ENCODE assay signal across 26 cellular contexts in genomic region chr14:97217094-97217885, GRCh38.
A peak's percentile ranks its signal among the peaks of the same experiment; 100 is the strongest.
DNase-seq lines count a peak whose midpoint lies in the region; ATAC-seq and TF ChIP-seq lines count a peak whose summit lies in the region.
"Had no signal": no experiment of that assay in that cellular context is flagged by ENCODE, and none has a peak within 500 bp of the region (broad histone marks: within the 10 kb centered on the region; RNA-seq: fewer than 3 reads in every experiment).

No MANE protein-coding gene starts in this region.

- H3K27me3 ChIP-seq in CD4-positive, alpha-beta memory T cell (ENCODE audit: insufficient read depth, low read length), result peaks cover 12% of the 10 kb centered on the region
- peaks cover 14% of the 10 kb centered on the region for H3K27me3 ChIP-seq in H7 (ENCODE audit: control insufficient read depth, insufficient read depth, low read length)
- peaks cover 65% of the 10 kb centered on the region for H3K27me3 ChIP-seq in hepatocyte
- H3K27me3 ChIP-seq: vagina had no signal

- H3K27ac ChIP-seq in CD4-positive, alpha-beta memory T cell (ENCODE audit: low read depth, low read length), result no peak overlapping the region
- H3K27ac ChIP-seq in hepatocyte, result no peak overlapping the region
- H3K27ac ChIP-seq: heart left ventricle, KMS-11, left ventricle myocardium inferior, neural progenitor cell, prostate gland, vagina had no signal

- DNase-seq in CD4-positive, alpha-beta memory T cell, result no peak
- DNase-seq in H7 (peak; percentile 35), neural crest cell (ENCODE audit: low read depth, low spot score) (no peak), hepatocyte (ENCODE audit: low spot score) (no peak), COLO829 (ENCODE audit: low spot score) (no peak)
- DNase-seq in effector memory CD8-positive, alpha-beta T cell, result no peak
- DNase-seq: activated CD8-positive, alpha-beta memory T cell treated with anti-CD3 and anti-CD28 coated beads, Interleukin-2, amount 10 ng/mL, durations not matched to agents 7 days and 5 days; activated effector memory CD4-positive, alpha-beta T cell treated with anti-CD3 and anti-CD28 coated beads, Interleukin-2, amount 50 U/mL, for 16 hours; amygdala; DMS79; heart left ventricle; left ventricle myocardium inferior; midbrain; MV-4-11; NCI-H1694; NCI-H69; stimulated activated CD4-positive, alpha-beta T cell treated with anti-CD3 and anti-CD28 coated beads, Interleukin-1b, Interleukin-23, amount 100 ng/mL, for 48 hours had no signal

- H2AFZ ChIP-seq in hepatocyte, result no peak overlapping the region

- no peak overlapping the region for H3K4me2 ChIP-seq in hepatocyte
- H3K4me2 ChIP-seq: KMS-11 had no signal

- H3K27ac Mint-ChIP-seq in CD4-positive, alpha-beta memory T cell, result peak overlapping the region in 2 of 7 donors; percentile 30 to 50
- peak overlapping the region; percentile 36 to 85 for H3K27ac Mint-ChIP-seq in effector memory CD8-positive, alpha-beta T cell
- H3K27ac Mint-ChIP-seq in neural crest cell (ENCODE audit: unreplicated experiment), result no peak overlapping the region
- H3K27ac Mint-ChIP-seq: activated CD8-positive, alpha-beta memory T cell treated with anti-CD3 and anti-CD28 coated beads, Interleukin-2, amount 10 ng/mL, durations not matched to agents 7 days and 5 days; dendritic cell treated with granulocyte-macrophage colony-stimulating factor and Interleukin-4, amounts not matched to agents 40 ng/mL and 50 ng/mL, for 4 days; neural progenitor cell; stimulated activated memory B cell treated with anti-CD40 and anti-IgM and Interleukin-4, amounts not matched to agents 10 μg/mL and 1 μg/mL and 100 μg/mL, for 72 hours had no signal

- CTCF ChIA-PET in CD4-positive, alpha-beta memory T cell (lab: Charles Lee; ENCODE audit: partially characterized antibody), result interaction anchor here (0.8 to 1.2 kb wide), 2 partner anchors 16 to 82 kb away, joined by 3 read pairs; no protein-coding TSS in a partner anchor

- no peaks in the 10 kb centered on the region for H4K20me1 ChIP-seq in hepatocyte (ENCODE audit: insufficient read depth, poor library complexity, severe bottlenecking)

- WGBS in hepatocyte (ENCODE audit: low lambda C conversion rate, missing lambda C conversion rate), result 68% methylated on average over 12 of the region's 12 CpGs

- H3K4me3 Mint-ChIP-seq in CD4-positive, alpha-beta memory T cell, result peak overlapping the region in 7 of 8 donors; percentile 44 to 84 (median 75)
- no peak overlapping the region for H3K4me3 Mint-ChIP-seq in effector memory CD8-positive, alpha-beta T cell
- H3K4me3 Mint-ChIP-seq in neural crest cell, result peak overlapping the region; percentile 81
- H3K4me3 Mint-ChIP-seq: activated CD8-positive, alpha-beta memory T cell treated with anti-CD3 and anti-CD28 coated beads, Interleukin-2, amount 10 ng/mL, durations not matched to agents 7 days and 5 days; dendritic cell treated with granulocyte-macrophage colony-stimulating factor and Interleukin-4, amounts not matched to agents 40 ng/mL and 50 ng/mL, for 4 days; stimulated activated memory B cell treated with anti-CD40 and anti-IgM and Interleukin-4, amounts not matched to agents 10 μg/mL and 1 μg/mL and 100 μg/mL, for 72 hours had no signal

- POLR2A ChIA-PET in CD4-positive, alpha-beta memory T cell (lab: Charles Lee; ENCODE audit: partially characterized antibody), result interaction anchor here (0.7 kb wide), 1 partner anchor 1977 kb away, joined by 3 read pairs; no protein-coding TSS in a partner anchor

- no peak for ATAC-seq in effector memory CD8-positive, alpha-beta T cell (replicated peaks)
- no peak for ATAC-seq in HG03159 (IDR thresholded peaks at IDR 0.05; ENCODE audit: unreplicated experiment)
- ATAC-seq: activated CD4-positive, CD25-positive, alpha-beta regulatory T cell treated with anti-CD3 and anti-CD28 coated beads, Interleukin-2, amount 50 U/mL, for 24 hours; activated CD8-positive, alpha-beta memory T cell treated with anti-CD3 and anti-CD28 coated beads, Interleukin-2, amount 10 ng/mL, durations not matched to agents 7 days and 5 days; GM12878; heart left ventricle; stimulated activated memory B cell treated with anti-CD40 and anti-IgM and Interleukin-4, amounts not matched to agents 10 μg/mL and 1 μg/mL and 100 μg/mL, for 72 hours had no signal

- no peaks in the 10 kb centered on the region for H3K9me3 ChIP-seq in CD4-positive, alpha-beta memory T cell (ENCODE audit: control insufficient read depth in 1 of 2, low read length in 2 of 2)
- no peaks in the 10 kb centered on the region for H3K9me3 ChIP-seq in hepatocyte (ENCODE audit: low read depth)
- H3K9me3 ChIP-seq: heart left ventricle, left ventricle myocardium inferior, prostate gland, vagina had no signal

- peaks cover 8 to 32% (median 18%) of the 10 kb centered on the region in 4 donors for H3K4me1 Mint-ChIP-seq in CD4-positive, alpha-beta memory T cell
- peaks cover 11 to 27% of the 10 kb centered on the region in 2 donors for H3K4me1 Mint-ChIP-seq in effector memory CD8-positive, alpha-beta T cell (ENCODE audit: low read depth in 2 of 2)
- H3K4me1 Mint-ChIP-seq in neural crest cell, result peaks cover 28% of the 10 kb centered on the region

- peaks cover 10% of the 10 kb centered on the region for H3K4me1 ChIP-seq in CD4-positive, alpha-beta memory T cell (ENCODE audit: insufficient read depth, low read length)
- peaks cover 10% of the 10 kb centered on the region for H3K4me1 ChIP-seq in hepatocyte (ENCODE audit: insufficient read depth)

- peaks cover 0 to 3% (median 0%) of the 10 kb centered on the region in 8 donors for H3K9me3 Mint-ChIP-seq in CD4-positive, alpha-beta memory T cell
- H3K9me3 Mint-ChIP-seq in effector memory CD8-positive, alpha-beta T cell, result no peaks in the 10 kb centered on the region
- no peaks in the 10 kb centered on the region for H3K9me3 Mint-ChIP-seq in neural crest cell

- no peaks in the 10 kb centered on the region for H3K79me2 ChIP-seq in hepatocyte

- peaks cover 8 to 9% of the 10 kb centered on the region in 2 donors for H3K27me3 Mint-ChIP-seq in CD4-positive, alpha-beta memory T cell
- H3K27me3 Mint-ChIP-seq in effector memory CD8-positive, alpha-beta T cell, result peaks cover 8 to 13% of the 10 kb centered on the region in 2 donors
- H3K27me3 Mint-ChIP-seq in neural crest cell (ENCODE audit: low read depth), result peaks cover 25% of the 10 kb centered on the region

- peaks cover 0 to 2% of the 10 kb centered on the region in 2 donors for H3K36me3 Mint-ChIP-seq in CD4-positive, alpha-beta memory T cell
- no peaks in the 10 kb centered on the region for H3K36me3 Mint-ChIP-seq in effector memory CD8-positive, alpha-beta T cell (ENCODE audit: insufficient read depth)
- no peaks in the 10 kb centered on the region for H3K36me3 Mint-ChIP-seq in neural crest cell (ENCODE audit: low read depth)
- H3K36me3 Mint-ChIP-seq: neural progenitor cell; stimulated activated memory B cell treated with anti-CD40 and anti-IgM and Interleukin-4, amounts not matched to agents 10 μg/mL and 1 μg/mL and 100 μg/mL, for 72 hours had no signal

- no peaks in the 10 kb centered on the region for H3K9me2 ChIP-seq in hepatocyte (replicated peaks; ENCODE audit: insufficient read depth)

- TF ChIP-seq CTCF in neural crest cell (conservative IDR thresholded peaks at IDR 0.05) (no peak), hepatocyte (IDR thresholded peaks at IDR 0.05; ENCODE audit: poor library complexity) (no peak)

- H3K36me3 ChIP-seq in CD4-positive, alpha-beta memory T cell (ENCODE audit: insufficient read depth, low read length), result no peaks in the 10 kb centered on the region
- H3K36me3 ChIP-seq in H7 (replicated peaks; ENCODE audit: control insufficient read depth, insufficient read depth, low read length), result no peaks in the 10 kb centered on the region
- H3K36me3 ChIP-seq in hepatocyte (replicated peaks; ENCODE audit: insufficient read depth, low read depth), result no peaks in the 10 kb centered on the region
- H3K36me3 ChIP-seq: heart left ventricle, left ventricle myocardium inferior, neural progenitor cell, prostate gland, vagina had no signal

- no peak overlapping the region for H3K4me3 ChIP-seq in CD4-positive, alpha-beta memory T cell (ENCODE audit: low read length in 2 of 2)
- H3K4me3 ChIP-seq in H7 (ENCODE audit: insufficient read depth, low read depth, low read length), result no peak overlapping the region
- no peak overlapping the region for H3K4me3 ChIP-seq in hepatocyte
- H3K4me3 ChIP-seq: GM12878, heart left ventricle, prostate gland had no signal

- intact Hi-C loops in CD4-positive, alpha-beta memory T cell (cut with micrococcal nuclease), result no loop called here

Comparison
In these comparisons a context has a peak if more than half of its experiments do, and no peak if none do; other contexts are left out.
1. H3K4me3 Mint-ChIP-seq: peak in CD4-positive, alpha-beta memory T cell (7 of 8) and neural crest cell (single experiment); none in effector memory CD8-positive, alpha-beta T cell (0 of 2).